ENCODE assay signal across 8 cellular contexts in genomic region chr12:56117778-56118687, GRCh38. TPM values are rescaled to one million over a fixed set of nuclear protein-coding genes. Genes with fewer than 3 reads are reported as not detected.
A peak's percentile ranks its signal among the peaks of the same experiment; 100 is the strongest.
DNase-seq lines count a peak whose midpoint lies in the region; ATAC-seq, FAIRE-seq and TF ChIP-seq lines count a peak whose summit lies in the region.

Gene ZC3H10, plus strand, starts transcription at chr12:56118266. Its CDS starts 2,297 bp downstream, at chr12:56120563.

- H3K36me3 ChIP-seq in HUES48 (ENCODE audit: control insufficient read depth, insufficient read depth, low read length): peaks cover 40% of the 10 kb centered on the region
- H3K36me3 ChIP-seq in NT2/D1 (ENCODE audit: insufficient read depth, insufficient read length, low read length): peaks cover 46% of the 10 kb centered on the region
- peaks cover 0 to 13% of the 10 kb centered on the region in 2 experiments for H3K36me3 ChIP-seq in endothelial cell of umbilical vein (ENCODE audit: control insufficient read depth in 2 of 2, extremely low read depth in 1 of 2, insufficient read depth in 2 of 2, low read length in 2 of 2)

- H3K27me3 ChIP-seq in HUES48 (ENCODE audit: control insufficient read depth, insufficient read depth, low read length) (no peaks in the 10 kb centered on the region), NT2/D1 (ENCODE audit: insufficient read depth, insufficient read length) (no peaks in the 10 kb centered on the region), endothelial cell of umbilical vein (ENCODE audit: control insufficient read depth in 2 of 2, insufficient read depth in 2 of 2, low read length in 2 of 2) (no peaks in the 10 kb centered on the region)

- DNase-seq in D341Med (ENCODE audit: low spot score): peak; percentile 92
- DNase-seq in NT2/D1 (ENCODE audit: low read depth, low spot score): peak; percentile 99
- DNase-seq in activated CD8-positive, alpha-beta memory T cell treated with anti-CD3 and anti-CD28 coated beads, Interleukin-2, amount 50 U/mL, for 4 hours: peak; percentile 95
- peak; percentile 99 for DNase-seq in endothelial cell of umbilical vein (ENCODE audit: low read depth, low spot score)
- peak; percentile 97 for DNase-seq in midbrain (lab: John Stamatoyannopoulos, UW)
- DNase-seq in stimulated activated CD8-positive, alpha-beta memory T cell treated with anti-CD3 and anti-CD28 coated beads, Interleukin-2, amount 100 ng/mL, for 1 hour (ENCODE audit: low read depth in 2 of 2): peak; percentile 94 to 96

- no peaks in the 10 kb centered on the region for H4K20me1 ChIP-seq in endothelial cell of umbilical vein (replicated peaks; ENCODE audit: control insufficient read depth, extremely low read depth, insufficient read depth, low read length)

- peak within 1 kb of the TSS; percentile 98 for H3K27ac ChIP-seq in HUES48 (ENCODE audit: low read depth, low read length)
- peak within 1 kb of the TSS; percentile 86 for H3K27ac ChIP-seq in endothelial cell of umbilical vein (ENCODE audit: insufficient read depth, low read depth, low read length)

- TF ChIP-seq CTCF in endothelial cell of umbilical vein (IDR thresholded peaks at IDR 0.05; ENCODE audit: extremely low read depth in 1 of 2, insufficient read depth in 1 of 2, low read depth in 1 of 2, low read length in 2 of 2): peak; percentile 42 to 62

- H3K4me2 ChIP-seq in endothelial cell of umbilical vein (ENCODE audit: insufficient read depth, low read length): peak within 1 kb of the TSS; percentile 71

- POLR2A ChIA-PET in endothelial cell of umbilical vein (lab: Charles Lee): interaction anchor here (0.6 to 4.0 kb wide), 9 partner anchors 10 to 104 kb away, joined by 3 to 37 read pairs (median 8); partner anchors contain the start of genes ESYT1, MYL6, PA2G4 and RNF41

- dilution Hi-C loops in endothelial cell of umbilical vein (cut with MboI; ENCODE audit: extremely low pct_ligation_motif_present, low sequenced_read_pairs): no loop called here

- peak within 1 kb of the TSS; percentile 98 for H3K4me3 ChIP-seq in HUES48 (ENCODE audit: low read depth, low read length)
- peak within 1 kb of the TSS; percentile 91 for H3K4me3 ChIP-seq in NT2/D1 (ENCODE audit: insufficient read length, low read depth)
- peak within 1 kb of the TSS; percentile 70 to 98 (median 72) for H3K4me3 ChIP-seq in endothelial cell of umbilical vein (replicated peaks in 1 of 3; ENCODE audit: insufficient read depth in 1 of 3, low read depth in 1 of 3, low read length in 3 of 3)

- H2AFZ ChIP-seq in endothelial cell of umbilical vein (ENCODE audit: low read depth, low read length): no peak within 1 kb of the TSS

- CTCF ChIA-PET in endothelial cell of umbilical vein (lab: Charles Lee): interaction anchor here (0.7 to 11.9 kb wide), 15 partner anchors 10 to 380 kb away, joined by 3 to 236 read pairs (median 5); partner anchors contain the start of genes ANKRD52, ESYT1, PA2G4 and RNF41

- H3K79me2 ChIP-seq in endothelial cell of umbilical vein (ENCODE audit: control insufficient read depth, insufficient read depth, low read length): peaks cover 24% of the 10 kb centered on the region

- H3K4me1 ChIP-seq in HUES48 (ENCODE audit: control insufficient read depth, insufficient read depth, low read length) (peaks cover 14% of the 10 kb centered on the region), NT2/D1 (ENCODE audit: insufficient read depth, insufficient read length) (no peaks in the 10 kb centered on the region), endothelial cell of umbilical vein (ENCODE audit: control insufficient read depth, extremely low read depth, insufficient read depth, low read length) (peaks cover 24% of the 10 kb centered on the region)

- ATAC-seq in GM21390 (IDR thresholded peaks at IDR 0.05; ENCODE audit: unreplicated experiment): peak; percentile 82

- peak; percentile 99 for FAIRE-seq in endothelial cell of umbilical vein (lab: Jason Lieb, UNC)

- BruUV-seq in endothelial cell of umbilical vein (replicated peaks; lab: Mats Ljungman, UMichigan): no TSS peak

- intact Hi-C loops in endothelial cell of umbilical vein (cut with micrococcal nuclease): loop anchor here (1.0 kb wide), 5 partner anchors 8 to 376 kb away; partner anchors contain the start of genes ANKRD52 and CS

- H3K9me3 ChIP-seq in HUES48 (ENCODE audit: control insufficient read depth, insufficient read depth, low read length): no peaks in the 10 kb centered on the region
- no peaks in the 10 kb centered on the region for H3K9me3 ChIP-seq in NT2/D1 (ENCODE audit: insufficient read depth, low read length)
- H3K9me3 ChIP-seq in endothelial cell of umbilical vein (replicated peaks; ENCODE audit: control insufficient read depth, insufficient read depth, low read length): no peaks in the 10 kb centered on the region

- TF ChIP-seq POLR2A in endothelial cell of umbilical vein (IDR thresholded peaks at IDR 0.05; ENCODE audit: low read depth, low read length): peak; percentile 100

- no peaks in the 10 kb centered on the region for H3K9me1 ChIP-seq in endothelial cell of umbilical vein (replicated peaks; ENCODE audit: control insufficient read depth, extremely low read depth, insufficient read depth, low read length)

- peak within 1 kb of the TSS; percentile 99 for H3K9ac ChIP-seq in HUES48 (ENCODE audit: low read depth, low read length)
- H3K9ac ChIP-seq in NT2/D1 (ENCODE audit: insufficient read length, low read depth): peak within 1 kb of the TSS; percentile 99
- peak within 1 kb of the TSS; percentile 95 for H3K9ac ChIP-seq in endothelial cell of umbilical vein (replicated peaks; ENCODE audit: extremely low read depth, insufficient read depth, low read length)

TF ChIP-seq in endothelial cell of umbilical vein, 7 proteins besides CTCF, POLR2A, EP300 and RAD21:
- TF ChIP-seq POLR2AphosphoS5 (IDR thresholded peaks at IDR 0.05; ENCODE audit: insufficient read depth, low read depth, low read length) (peak; percentile 100), FOS (IDR thresholded peaks at IDR 0.05; ENCODE audit: borderline replicate concordance, insufficient read depth, low read length) (no peak), MYC (IDR thresholded peaks at IDR 0.05; ENCODE audit: low read depth, low read length) (peak; percentile 92), EZH2 (IDR thresholded peaks at IDR 0.05; ENCODE audit: borderline replicate concordance, low read depth, low read length, severe bottlenecking) (no peak), MAX (IDR thresholded peaks at IDR 0.05; ENCODE audit: insufficient read depth, insufficient read length) (peak; percentile 94)
TF ChIP-seq in endothelial cell of umbilical vein: peak in this region for 3.

RNA-seq across cellular contexts. Expression of gene ZC3H10, which starts in this region (rescaled TPM):
- 8.7 and 10.1 TPM in 2 replicates for total RNA-seq in endothelial cell of umbilical vein
- polyA plus RNA-seq in endothelial cell of umbilical vein: 2.6 and 3.0 TPM in 2 replicates
- polyA plus RNA-seq in endothelial cell of umbilical vein (2011; cell fraction: cytosol; rRNA removed): 1.3 and 1.5 TPM in 2 replicates
- 5.0 and 6.5 TPM in 2 replicates for polyA plus RNA-seq in endothelial cell of umbilical vein (2011; cell fraction: nucleus; rRNA removed)
- polyA plus RNA-seq in endothelial cell of umbilical vein (2012): 3.1 and 3.8 TPM in 2 replicates
- 12.2 and 15.4 TPM in 2 replicates for polyA minus RNA-seq in endothelial cell of umbilical vein
- 3.3 TPM for polyA minus RNA-seq in endothelial cell of umbilical vein (2011; cell fraction: cytosol; rRNA and poly(A)+ RNA removed)
- 13.9 and 21.3 TPM in 2 replicates for polyA minus RNA-seq in endothelial cell of umbilical vein (2011; cell fraction: nucleus; rRNA and poly(A)+ RNA removed)

Comparison
In these comparisons a context has a peak if more than half of its experiments do, and no peak if none do; other contexts are left out.
1. Peak in every context shown above with its lines: DNase-seq, ATAC-seq, H3K4me3 ChIP-seq and H3K27ac ChIP-seq.